1 cellular context compared by ENCODE assay signal in genomic region chr2:108448678-108449409, GRCh38.
TF ChIP-seq lines count a peak whose summit lies in the region.

Gene GCC2 (plus strand): TSS chr2:108449206. CDS start chr2:108449275, 69 bp downstream.

TF ChIP-seq in K562, 482 proteins besides CTCF, POLR2A, EP300 and RAD21 (continued from another document and continues in another):
- TF ChIP-seq PATZ1 (CRISPR knock-in tag; IDR thresholded peaks at IDR 0.05; ENCODE audit: borderline replicate concordance) (no peak), KLF6 (CRISPR knock-in tag; IDR thresholded peaks at IDR 0.05; ENCODE audit: borderline replicate concordance) (no peak), THAP12 (CRISPR knock-in tag; IDR thresholded peaks at IDR 0.05) (no peak), DEAF1 (CRISPR knock-in tag; IDR thresholded peaks at IDR 0.05) (0 out of 2 replicates have a peak, but pooled peaks have one; percentile 20), MCM2 (IDR thresholded peaks at IDR 0.05; ENCODE audit: low read depth) (no peak), CHD2 (IDR thresholded peaks at IDR 0.05; ENCODE audit: low read depth, low read length) (no peak), SP2 (IDR thresholded peaks at IDR 0.05; ENCODE audit: extremely low read depth, low read depth, low read length, poor library complexity, severe bottlenecking) (peak; percentile 26), SAP30 (IDR thresholded peaks at IDR 0.05; ENCODE audit: borderline replicate concordance, insufficient read depth, low read depth, low read length, poor library complexity, severe bottlenecking) (peak; percentile 71), SAFB2 (IDR thresholded peaks at IDR 0.05; ENCODE audit: borderline replicate concordance, low read depth, low read length, severe bottlenecking) (no peak), ERF (CRISPR knock-in tag; IDR thresholded peaks at IDR 0.05) (no peak), ARHGAP35 (IDR thresholded peaks at IDR 0.05; ENCODE audit: partially characterized antibody) (no peak), SMARCE1 (IDR thresholded peaks at IDR 0.05) (no peak), E4F1 (CRISPR knock-in tag; IDR thresholded peaks at IDR 0.05; ENCODE audit: borderline replicate concordance) (no peak), MCM5 (IDR thresholded peaks at IDR 0.05; ENCODE audit: low read depth) (no peak), ZNF445 (CRISPR knock-in tag; IDR thresholded peaks at IDR 0.05; ENCODE audit: low read depth) (no peak), SIN3B (IDR thresholded peaks at IDR 0.05; ENCODE audit: low read depth) (0 out of 2 replicates have a peak, but pooled peaks have one; percentile 40), MYBL2 (IDR thresholded peaks at IDR 0.05; ENCODE audit: low read depth) (no peak), MYBL2 (CRISPR knock-in tag; IDR thresholded peaks at IDR 0.05; ENCODE audit: borderline replicate concordance) (no peak), ZNF12 (CRISPR knock-in tag; IDR thresholded peaks at IDR 0.05) (0 out of 2 replicates have a peak, but pooled peaks have one; percentile 32), RBFOX2 (IDR thresholded peaks at IDR 0.05; ENCODE audit: low read depth, low read length) (peak; percentile 94), ZNF239 (CRISPR knock-in tag; IDR thresholded peaks at IDR 0.05) (no peak), POU5F1 (IDR thresholded peaks at IDR 0.05; ENCODE audit: borderline replicate concordance, low read depth, low read length, partially characterized antibody) (no peak), POLR2G (IDR thresholded peaks at IDR 0.05; ENCODE audit: low read depth, low read length) (peak; percentile 94), YBX1 (IDR thresholded peaks at IDR 0.05) (no peak), IRF2 (CRISPR knock-in tag; IDR thresholded peaks at IDR 0.05) (no peak), ATF4 (CRISPR knock-in tag; IDR thresholded peaks at IDR 0.05) (0 out of 2 replicates have a peak, but pooled peaks have one; percentile 13), WHSC1 (IDR thresholded peaks at IDR 0.05; ENCODE audit: low read length) (no peak), DIDO1 (tag; IDR thresholded peaks at IDR 0.05; ENCODE audit: low read depth) (0 out of 2 replicates have a peak, but pooled peaks have one; percentile 25), ZNF354B (CRISPR knock-in tag; IDR thresholded peaks at IDR 0.05) (no peak), ZBTB2 (IDR thresholded peaks at IDR 0.05) (no peak), ZNF75A (CRISPR knock-in tag; IDR thresholded peaks at IDR 0.05) (no peak), SNIP1 (IDR thresholded peaks at IDR 0.05; ENCODE audit: low read depth) (no peak), ZNF165 (CRISPR knock-in tag; IDR thresholded peaks at IDR 0.05; ENCODE audit: borderline replicate concordance) (no peak), DNMT1 (IDR thresholded peaks at IDR 0.05) (no peak), TCFL5 (CRISPR knock-in tag; conservative IDR thresholded peaks at IDR 0.05) (no peak), SMAD3 (CRISPR knock-in tag; conservative IDR thresholded peaks at IDR 0.05) (no peak), ZC3H4 (CRISPR knock-in tag; IDR thresholded peaks at IDR 0.05; ENCODE audit: borderline replicate concordance) (no peak), BRD9 (IDR thresholded peaks at IDR 0.05; ENCODE audit: low read depth, partially characterized antibody) (peak; percentile 3), ZNF217 (CRISPR knock-in tag; IDR thresholded peaks at IDR 0.05) (no peak), TCF7 (IDR thresholded peaks at IDR 0.05; ENCODE audit: borderline replicate concordance) (no peak), NFIC (IDR thresholded peaks at IDR 0.05) (0 out of 2 replicates have a peak, but pooled peaks have one; percentile 16), GTF2A2 (tag; IDR thresholded peaks at IDR 0.05) (no peak), KLF1 (tag; IDR thresholded peaks at IDR 0.05) (peak; percentile 82), ARID1B (IDR thresholded peaks at IDR 0.05) (no peak), ELK1 (CRISPR knock-in tag; IDR thresholded peaks at IDR 0.05) (no peak), ZNF57 (CRISPR knock-in tag; IDR thresholded peaks at IDR 0.05) (no peak), NCOR1 (IDR thresholded peaks at IDR 0.05) (peak; percentile 73), ZNF79 (CRISPR knock-in tag; IDR thresholded peaks at IDR 0.05; ENCODE audit: low read depth) (no peak), ZNF143 (CRISPR knock-in tag; IDR thresholded peaks at IDR 0.05) (no peak), ELK3 (CRISPR knock-in tag; IDR thresholded peaks at IDR 0.05) (no peak), SOX6 (IDR thresholded peaks at IDR 0.05) (no peak; the same call in 1 of the 2 replicates), RFX5 (IDR thresholded peaks at IDR 0.05; ENCODE audit: low read depth, low read length) (no peak), ZNF431 (CRISPR knock-in tag; IDR thresholded peaks at IDR 0.05) (no peak), L3MBTL2 (IDR thresholded peaks at IDR 0.05) (no peak), ZSCAN29 (IDR thresholded peaks at IDR 0.05) (no peak), CGGBP1 (CRISPR knock-in tag; IDR thresholded peaks at IDR 0.05) (no peak), LARP7 (IDR thresholded peaks at IDR 0.05) (no peak), HMGXB4 (CRISPR knock-in tag; IDR thresholded peaks at IDR 0.05) (no peak), THAP7 (CRISPR knock-in tag; IDR thresholded peaks at IDR 0.05) (no peak)
